In the genomic region with DNA sequence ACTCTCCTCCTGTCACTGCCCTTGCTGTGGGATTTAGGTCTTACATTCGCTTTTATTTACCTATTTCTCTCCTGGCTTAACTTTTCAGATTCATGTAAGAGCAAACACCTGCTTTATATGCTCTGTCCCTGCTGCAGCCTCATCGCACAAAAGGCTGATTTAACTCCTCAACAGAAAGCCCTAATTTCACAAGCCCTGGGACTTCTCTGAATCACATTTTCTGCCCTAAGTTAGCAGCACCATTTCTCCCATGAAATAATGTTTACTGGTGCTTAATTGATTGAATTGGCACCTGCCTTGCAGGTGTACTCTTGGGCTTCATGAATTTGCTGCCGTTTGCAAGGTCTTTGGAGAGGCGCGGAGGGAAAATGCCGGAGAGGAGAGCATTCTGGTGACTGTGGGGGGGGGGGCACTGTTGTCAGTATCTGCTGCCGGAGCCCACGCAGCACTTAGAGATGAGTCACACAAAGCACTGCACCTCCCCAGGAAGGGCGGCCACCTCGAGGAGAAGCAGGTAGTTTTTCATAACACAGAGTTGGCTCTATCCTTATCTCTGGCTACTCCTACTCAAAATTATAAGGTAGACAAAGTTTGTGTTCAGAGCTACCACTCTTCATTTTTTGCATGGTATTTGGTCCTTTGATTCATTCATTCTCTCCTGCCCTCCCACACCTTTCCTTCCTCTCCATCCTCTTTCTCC, we compare ENCODE assay signal across 10 cellular contexts.
DNase-seq lines count a peak whose midpoint lies in the region; ATAC-seq and TF ChIP-seq lines count a peak whose summit lies in the region.
"Had no signal": no experiment of that assay in that cellular context is flagged by ENCODE, and none has a peak within 500 bp of the region (broad histone marks: within the 10 kb centered on the region; RNA-seq: fewer than 3 reads in every experiment).

No MANE protein-coding gene starts in this region.

- no peak for TF ChIP-seq POLR2A in HCT116 (IDR thresholded peaks at IDR 0.05; ENCODE audit: borderline replicate concordance, extremely low read depth, insufficient read depth, insufficient read length)

- no peaks in the 10 kb centered on the region for H4K20me1 ChIP-seq in HCT116 (ENCODE audit: insufficient read depth)

- H3K4me3 ChIP-seq in HCT116 (replicated peaks in 1 of 2; ENCODE audit: low read depth in 1 of 2, low read length in 2 of 2) (peak overlapping the region; percentile 6 to 38; a peak in 3 of 4 replicates), parathyroid adenoma (ENCODE audit: low read depth, low read length) (no peak overlapping the region)

- H3K4me2 ChIP-seq in HCT116 (ENCODE audit: low read length) (peak overlapping the region; percentile 82), parathyroid adenoma (ENCODE audit: low read length) (no peak overlapping the region)

- no peaks in the 10 kb centered on the region for H3K36me3 ChIP-seq in HCT116 (ENCODE audit: control insufficient read depth in 1 of 2, insufficient read depth in 2 of 2, low read length in 2 of 2)
- no peaks in the 10 kb centered on the region for H3K36me3 ChIP-seq in parathyroid adenoma (ENCODE audit: control insufficient read depth, insufficient read depth, low read length)

- H3K9me2 ChIP-seq in HCT116 (ENCODE audit: insufficient read depth) = no peaks in the 10 kb centered on the region

- POLR2A ChIA-PET in HCT116 (lab: Charles Lee) = no interaction called here

- no peaks in the 10 kb centered on the region for H3K79me2 ChIP-seq in HCT116 (ENCODE audit: insufficient read depth, low read length)
- no peaks in the 10 kb centered on the region for H3K79me2 ChIP-seq in parathyroid adenoma

- peaks cover 34 to 46% of the 10 kb centered on the region in 2 experiments for H3K4me1 ChIP-seq in HCT116 (ENCODE audit: control insufficient read depth in 1 of 2, insufficient read depth in 2 of 2, low read length in 2 of 2)
- no peaks in the 10 kb centered on the region for H3K4me1 ChIP-seq in parathyroid adenoma

- no peak for TF ChIP-seq RAD21 in HCT116 (IDR thresholded peaks at IDR 0.05; ENCODE audit: low read depth)

- no TSS peak for BruUV-seq in HCT116 (replicated peaks; lab: Mats Ljungman, UMichigan)

- TF ChIP-seq CTCF in HCT116 (IDR thresholded peaks at IDR 0.05 in 2 of 3, conservative IDR thresholded peaks at IDR 0.05 in 1 of 3; ENCODE audit: borderline replicate concordance in 1 of 3, insufficient read depth in 1 of 3, low read depth in 2 of 3, low read length in 2 of 3) (no peak), parathyroid adenoma (IDR thresholded peaks at IDR 0.05) (no peak)

- CTCF ChIA-PET in HCT116 (lab: Charles Lee) = no interaction called here

- RAD21 ChIA-PET in HCT116 (lab: Charles Lee; ENCODE audit: low non-redundant PET in 1 of 2, low total read pairs in 2 of 2, uncharacterized antibody in 2 of 2, unreplicated experiment in 2 of 2) = no interaction called here

- DNase-seq in HCT116 (ENCODE audit: low read depth, low spot score) (peak; percentile 29), NCI-H2227 (lab: John Stamatoyannopoulos, UW; ENCODE audit: unreplicated experiment) (peak; percentile 38), dermis blood vessel endothelial cell (peak; percentile 23), cerebellar nuclear complex (lab: John Stamatoyannopoulos, UW) (no peak)
- DNase-seq: activated CD4-positive, alpha-beta T cell treated with anti-CD3 and anti-CD28 coated beads, Interleukin-2, amount 10 ng/mL, durations not matched to agents 24 days and 14 days; stimulated activated CD4-positive, alpha-beta T cell treated with anti-CD3 and anti-CD28 coated beads, Interleukin-2, amount 100 ng/mL, for 48 hours had no signal

- H3K27me3 ChIP-seq in HCT116 (ENCODE audit: insufficient read depth, low read length) (no peaks in the 10 kb centered on the region), parathyroid adenoma (ENCODE audit: control insufficient read depth, insufficient read depth, low read length) (no peaks in the 10 kb centered on the region)

- peak; percentile 73 for ATAC-seq in HCT116
- ATAC-seq in HG02840 (IDR thresholded peaks at IDR 0.05; ENCODE audit: low FRiP score, unreplicated experiment) = no peak
- no peak for ATAC-seq in HG03439 (IDR thresholded peaks at IDR 0.05; ENCODE audit: unreplicated experiment)
- no peak for ATAC-seq in GM19467 (IDR thresholded peaks at IDR 0.05; ENCODE audit: unreplicated experiment)

- peak overlapping the region; percentile 83 for H2AFZ ChIP-seq in HCT116 (ENCODE audit: low read depth, low read length, poor library complexity, severe bottlenecking)
- H2AFZ ChIP-seq in parathyroid adenoma = peak overlapping the region; percentile 47

- H3K9me3 ChIP-seq in HCT116 (ENCODE audit: control insufficient read depth in 1 of 2, insufficient read depth in 1 of 2, low read depth in 1 of 2, low read length in 2 of 2) (no peaks in the 10 kb centered on the region), parathyroid adenoma (ENCODE audit: control insufficient read depth, low read length) (no peaks in the 10 kb centered on the region)

- intact Hi-C loops in HCT116 (cut with micrococcal nuclease) = no loop called here

- peak overlapping the region; percentile 27 for H3K9ac ChIP-seq in HCT116 (ENCODE audit: low read length)
- no peak overlapping the region for H3K9ac ChIP-seq in parathyroid adenoma

- H3K27ac ChIP-seq in HCT116 (ENCODE audit: low read depth, low read length) (peak overlapping the region; percentile 26), parathyroid adenoma (no peak overlapping the region)

TF ChIP-seq in HCT116, 20 proteins besides CTCF, POLR2A, EP300 and RAD21 (continues in another document):
- TF ChIP-seq CEBPB (IDR thresholded peaks at IDR 0.05; ENCODE audit: low read depth) = no peak
- no peak for TF ChIP-seq EZH2phosphoT487 (IDR thresholded peaks at IDR 0.05; ENCODE audit: borderline replicate concordance)
- TF ChIP-seq JUND (IDR thresholded peaks at IDR 0.05) = peak; percentile 66; the same call in 1 of the 2 replicates
- no peak for TF ChIP-seq REST (IDR thresholded peaks at IDR 0.05; ENCODE audit: low read depth)
- TF ChIP-seq SIN3A (IDR thresholded peaks at IDR 0.05; ENCODE audit: low read depth) = no peak
- TF ChIP-seq SRF (IDR thresholded peaks at IDR 0.05; ENCODE audit: low read depth) = no peak
- TF ChIP-seq, protein P1, sequence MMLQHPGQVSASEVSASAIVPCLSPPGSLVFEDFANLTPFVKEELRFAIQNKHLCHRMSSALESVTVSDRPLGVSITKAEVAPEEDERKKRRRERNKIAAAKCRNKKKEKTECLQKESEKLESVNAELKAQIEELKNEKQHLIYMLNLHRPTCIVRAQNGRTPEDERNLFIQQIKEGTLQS (IDR thresholded peaks at IDR 0.05) = no peak
- no peak for TF ChIP-seq ELF1 (IDR thresholded peaks at IDR 0.05; ENCODE audit: borderline replicate concordance, low read depth)
- no peak for TF ChIP-seq ZNF274 (IDR thresholded peaks at IDR 0.05; ENCODE audit: low read depth, low read length)
- TF ChIP-seq YY1 (IDR thresholded peaks at IDR 0.05; ENCODE audit: extremely low read depth, insufficient replicate concordance, low read depth, low read length) = no peak
- TF ChIP-seq EGR1 (IDR thresholded peaks at IDR 0.05; ENCODE audit: low read depth) = peak; percentile 85
- no peak for TF ChIP-seq TCF7L2 (IDR thresholded peaks at IDR 0.05; ENCODE audit: borderline replicate concordance, extremely low read depth, insufficient read depth, insufficient read length)
- TF ChIP-seq POLR2AphosphoS5 (IDR thresholded peaks at IDR 0.05; ENCODE audit: low read depth, low read length) = 0 out of 2 replicates have a peak, but pooled peaks have one; percentile 28
- TF ChIP-seq CBX3 (IDR thresholded peaks at IDR 0.05; ENCODE audit: low read depth) = peak; percentile 35; the same call in 1 of the 2 replicates
- no peak for TF ChIP-seq ZBTB33 (IDR thresholded peaks at IDR 0.05; ENCODE audit: extremely low read depth, insufficient replicate concordance, low read length)
- no peak for TF ChIP-seq EZH2 (IDR thresholded peaks at IDR 0.05)
- no peak; the same call in none of the 2 replicates for TF ChIP-seq SP1 (IDR thresholded peaks at IDR 0.05; ENCODE audit: low read depth)

Comparison
In these comparisons a context has a peak if more than half of its experiments do, and no peak if none do; other contexts are left out.
1. DNase-seq: peak in HCT116 (single experiment), NCI-H2227 (single experiment) and dermis blood vessel endothelial cell (single experiment); none in cerebellar nuclear complex (0 of 2).